Comparison of ENCODE assay signal across 7 cellular contexts in the genomic region with DNA sequence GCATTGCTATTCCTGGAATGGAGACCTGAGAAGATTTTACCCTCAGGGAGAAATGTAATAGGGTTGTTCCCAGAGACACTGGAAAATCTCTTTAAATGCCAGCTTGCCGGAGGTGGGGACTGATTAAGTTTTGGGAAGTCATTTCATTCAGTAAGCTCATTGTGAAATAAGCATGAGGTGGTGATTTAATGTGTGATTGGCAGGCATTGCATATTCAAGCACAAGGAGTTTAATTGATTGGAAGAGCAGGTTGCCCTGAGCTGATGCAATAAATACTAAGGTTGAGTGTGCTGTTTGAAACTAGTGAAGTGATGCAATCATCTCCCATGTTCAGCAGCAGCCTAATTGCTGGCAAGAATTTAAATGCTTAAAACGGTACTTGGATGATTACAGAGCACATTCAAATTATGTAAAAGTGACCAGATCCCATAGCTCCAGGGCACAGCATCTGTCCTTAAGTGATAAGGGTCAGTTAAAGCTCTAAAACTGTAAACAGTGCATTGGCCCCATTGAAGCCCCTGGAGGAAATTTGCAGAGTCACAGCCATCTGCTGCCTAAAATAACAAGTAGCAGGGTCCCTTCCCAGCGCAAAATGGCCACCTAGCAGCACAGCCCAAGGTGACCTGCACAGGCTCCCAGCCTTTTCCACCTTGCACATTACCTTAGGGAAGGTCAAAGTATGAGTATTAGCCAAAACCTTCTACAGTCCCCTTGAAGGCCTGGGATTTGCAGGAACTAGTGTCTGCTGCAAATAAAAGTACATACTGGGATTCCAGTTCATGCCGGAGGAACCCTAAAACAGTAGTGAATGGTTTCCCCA.
DNase-seq lines count a peak whose midpoint lies in the region; ATAC-seq, FAIRE-seq and TF ChIP-seq lines count a peak whose summit lies in the region.

No MANE protein-coding gene starts in this region.

- no peaks in the 10 kb centered on the region for H3F3A ChIP-seq in GM23338 (replicated peaks; ENCODE audit: low read depth)

- no peaks in the 10 kb centered on the region for H4K20me1 ChIP-seq in GM23338 (replicated peaks; ENCODE audit: insufficient read depth)

- peaks cover 16% of the 10 kb centered on the region for H3K36me3 Mint-ChIP-seq in GM23338 (ENCODE audit: low read depth)

- no peaks in the 10 kb centered on the region for H3K36me3 ChIP-seq in GM23338 (ENCODE audit: insufficient read depth)

- no peak overlapping the region; the same call in 2 of the 3 replicates for H3K4me3 Mint-ChIP-seq in GM23338

- H2AFZ ChIP-seq in GM23338: peak overlapping the region; percentile 96; the same call in 1 of the 2 replicates

- DNase-seq in GM23338 (ENCODE audit: low spot score): peak; percentile 49
- DNase-seq in NCI-H2107 treated with DMSO at 0.1 percent for 48 hours (lab: John Stamatoyannopoulos, UW; ENCODE audit: unreplicated experiment): peak; percentile 95
- DNase-seq in astrocyte of the spinal cord (ENCODE audit: low read depth, low spot score): peak; percentile 64
- peak; percentile 13 for DNase-seq in myocyte (ENCODE audit: low read depth)
- DNase-seq in occipital lobe (lab: John Stamatoyannopoulos, UW): no peak
- no peak for DNase-seq in NCI-H187 treated with DMSO at 0.1 percent for 48 hours (lab: John Stamatoyannopoulos, UW)
- DNase-seq in GM19239 (ENCODE audit: insufficient read length, low spot score): no peak

- H3K27me3 Mint-ChIP-seq in GM23338 (ENCODE audit: insufficient read depth, low read depth, poor library complexity): peaks cover 3% of the 10 kb centered on the region

- H3K4me2 ChIP-seq in GM23338: no peak overlapping the region

- no peak for FAIRE-seq in GM19239 (lab: Jason Lieb, UNC)

- peak; percentile 39 for ATAC-seq in GM23338

- H3K27ac ChIP-seq in GM23338 (ENCODE audit: low read depth): peak overlapping the region; percentile 3; the same call in 1 of the 2 replicates

- H3K4me1 ChIP-seq in GM23338 (ENCODE audit: insufficient read depth): peaks cover 5% of the 10 kb centered on the region; the same call in 1 of the 2 replicates

- H3K27me3 ChIP-seq in GM23338 (ENCODE audit: insufficient read depth): no peaks in the 10 kb centered on the region

- H3K4me1 Mint-ChIP-seq in GM23338: peaks cover 10% of the 10 kb centered on the region

- peaks cover 14% of the 10 kb centered on the region for H3K9me3 Mint-ChIP-seq in GM23338

- TF ChIP-seq CTCF in GM23338 (conservative IDR thresholded peaks at IDR 0.05; ENCODE audit: low read depth in 2 of 2): no peak
- no peak for TF ChIP-seq CTCF in astrocyte of the spinal cord (IDR thresholded peaks at IDR 0.05; ENCODE audit: low read depth, low read length)

- no peaks in the 10 kb centered on the region for H3K79me2 ChIP-seq in GM23338 (replicated peaks; ENCODE audit: insufficient read depth)

- no peak overlapping the region for H3K4me3 ChIP-seq in GM23338
- no peak overlapping the region for H3K4me3 ChIP-seq in astrocyte of the spinal cord (ENCODE audit: low read depth, low read length)

- peaks cover 18% of the 10 kb centered on the region for H3K9me2 ChIP-seq in GM23338 (ENCODE audit: insufficient read depth)

- in situ Hi-C loops in astrocyte of the spinal cord (cut with HindIII; ENCODE audit: low sequenced_read_pairs): no loop called here

- peak overlapping the region; percentile 99 for H3K27ac Mint-ChIP-seq in GM23338

TF ChIP-seq in GM23338, 12 proteins besides CTCF, POLR2A, EP300 and RAD21 (continues in another document):
- TF ChIP-seq EZH2phosphoT487 (IDR thresholded peaks at IDR 0.05; ENCODE audit: unreplicated experiment): no peak
- no peak for TF ChIP-seq NANOG (IDR thresholded peaks at IDR 0.05; ENCODE audit: borderline replicate concordance)
- no peak for TF ChIP-seq JUNB (IDR thresholded peaks at IDR 0.05; ENCODE audit: unreplicated experiment)
- TF ChIP-seq CREB1 (CRISPR knock-in tag; IDR thresholded peaks at IDR 0.05; ENCODE audit: low read depth): no peak
- TF ChIP-seq, protein P1, sequence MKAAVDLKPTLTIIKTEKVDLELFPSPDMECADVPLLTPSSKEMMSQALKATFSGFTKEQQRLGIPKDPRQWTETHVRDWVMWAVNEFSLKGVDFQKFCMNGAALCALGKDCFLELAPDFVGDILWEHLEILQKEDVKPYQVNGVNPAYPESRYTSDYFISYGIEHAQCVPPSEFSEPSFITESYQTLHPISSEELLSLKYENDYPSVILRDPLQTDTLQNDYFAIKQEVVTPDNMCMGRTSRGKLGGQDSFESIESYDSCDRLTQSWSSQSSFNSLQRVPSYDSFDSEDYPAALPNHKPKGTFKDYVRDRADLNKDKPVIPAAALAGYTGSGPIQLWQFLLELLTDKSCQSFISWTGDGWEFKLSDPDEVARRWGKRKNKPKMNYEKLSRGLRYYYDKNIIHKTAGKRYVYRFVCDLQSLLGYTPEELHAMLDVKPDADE (IDR thresholded peaks at IDR 0.05): no peak
- TF ChIP-seq POLR2AphosphoS5 (IDR thresholded peaks at IDR 0.05; ENCODE audit: low read depth): no peak
- no peak for TF ChIP-seq ZNF114 (CRISPR knock-in tag; IDR thresholded peaks at IDR 0.05)
- TF ChIP-seq STAT1 (IDR thresholded peaks at IDR 0.05; ENCODE audit: unreplicated experiment): no peak
- TF ChIP-seq, protein P2, sequence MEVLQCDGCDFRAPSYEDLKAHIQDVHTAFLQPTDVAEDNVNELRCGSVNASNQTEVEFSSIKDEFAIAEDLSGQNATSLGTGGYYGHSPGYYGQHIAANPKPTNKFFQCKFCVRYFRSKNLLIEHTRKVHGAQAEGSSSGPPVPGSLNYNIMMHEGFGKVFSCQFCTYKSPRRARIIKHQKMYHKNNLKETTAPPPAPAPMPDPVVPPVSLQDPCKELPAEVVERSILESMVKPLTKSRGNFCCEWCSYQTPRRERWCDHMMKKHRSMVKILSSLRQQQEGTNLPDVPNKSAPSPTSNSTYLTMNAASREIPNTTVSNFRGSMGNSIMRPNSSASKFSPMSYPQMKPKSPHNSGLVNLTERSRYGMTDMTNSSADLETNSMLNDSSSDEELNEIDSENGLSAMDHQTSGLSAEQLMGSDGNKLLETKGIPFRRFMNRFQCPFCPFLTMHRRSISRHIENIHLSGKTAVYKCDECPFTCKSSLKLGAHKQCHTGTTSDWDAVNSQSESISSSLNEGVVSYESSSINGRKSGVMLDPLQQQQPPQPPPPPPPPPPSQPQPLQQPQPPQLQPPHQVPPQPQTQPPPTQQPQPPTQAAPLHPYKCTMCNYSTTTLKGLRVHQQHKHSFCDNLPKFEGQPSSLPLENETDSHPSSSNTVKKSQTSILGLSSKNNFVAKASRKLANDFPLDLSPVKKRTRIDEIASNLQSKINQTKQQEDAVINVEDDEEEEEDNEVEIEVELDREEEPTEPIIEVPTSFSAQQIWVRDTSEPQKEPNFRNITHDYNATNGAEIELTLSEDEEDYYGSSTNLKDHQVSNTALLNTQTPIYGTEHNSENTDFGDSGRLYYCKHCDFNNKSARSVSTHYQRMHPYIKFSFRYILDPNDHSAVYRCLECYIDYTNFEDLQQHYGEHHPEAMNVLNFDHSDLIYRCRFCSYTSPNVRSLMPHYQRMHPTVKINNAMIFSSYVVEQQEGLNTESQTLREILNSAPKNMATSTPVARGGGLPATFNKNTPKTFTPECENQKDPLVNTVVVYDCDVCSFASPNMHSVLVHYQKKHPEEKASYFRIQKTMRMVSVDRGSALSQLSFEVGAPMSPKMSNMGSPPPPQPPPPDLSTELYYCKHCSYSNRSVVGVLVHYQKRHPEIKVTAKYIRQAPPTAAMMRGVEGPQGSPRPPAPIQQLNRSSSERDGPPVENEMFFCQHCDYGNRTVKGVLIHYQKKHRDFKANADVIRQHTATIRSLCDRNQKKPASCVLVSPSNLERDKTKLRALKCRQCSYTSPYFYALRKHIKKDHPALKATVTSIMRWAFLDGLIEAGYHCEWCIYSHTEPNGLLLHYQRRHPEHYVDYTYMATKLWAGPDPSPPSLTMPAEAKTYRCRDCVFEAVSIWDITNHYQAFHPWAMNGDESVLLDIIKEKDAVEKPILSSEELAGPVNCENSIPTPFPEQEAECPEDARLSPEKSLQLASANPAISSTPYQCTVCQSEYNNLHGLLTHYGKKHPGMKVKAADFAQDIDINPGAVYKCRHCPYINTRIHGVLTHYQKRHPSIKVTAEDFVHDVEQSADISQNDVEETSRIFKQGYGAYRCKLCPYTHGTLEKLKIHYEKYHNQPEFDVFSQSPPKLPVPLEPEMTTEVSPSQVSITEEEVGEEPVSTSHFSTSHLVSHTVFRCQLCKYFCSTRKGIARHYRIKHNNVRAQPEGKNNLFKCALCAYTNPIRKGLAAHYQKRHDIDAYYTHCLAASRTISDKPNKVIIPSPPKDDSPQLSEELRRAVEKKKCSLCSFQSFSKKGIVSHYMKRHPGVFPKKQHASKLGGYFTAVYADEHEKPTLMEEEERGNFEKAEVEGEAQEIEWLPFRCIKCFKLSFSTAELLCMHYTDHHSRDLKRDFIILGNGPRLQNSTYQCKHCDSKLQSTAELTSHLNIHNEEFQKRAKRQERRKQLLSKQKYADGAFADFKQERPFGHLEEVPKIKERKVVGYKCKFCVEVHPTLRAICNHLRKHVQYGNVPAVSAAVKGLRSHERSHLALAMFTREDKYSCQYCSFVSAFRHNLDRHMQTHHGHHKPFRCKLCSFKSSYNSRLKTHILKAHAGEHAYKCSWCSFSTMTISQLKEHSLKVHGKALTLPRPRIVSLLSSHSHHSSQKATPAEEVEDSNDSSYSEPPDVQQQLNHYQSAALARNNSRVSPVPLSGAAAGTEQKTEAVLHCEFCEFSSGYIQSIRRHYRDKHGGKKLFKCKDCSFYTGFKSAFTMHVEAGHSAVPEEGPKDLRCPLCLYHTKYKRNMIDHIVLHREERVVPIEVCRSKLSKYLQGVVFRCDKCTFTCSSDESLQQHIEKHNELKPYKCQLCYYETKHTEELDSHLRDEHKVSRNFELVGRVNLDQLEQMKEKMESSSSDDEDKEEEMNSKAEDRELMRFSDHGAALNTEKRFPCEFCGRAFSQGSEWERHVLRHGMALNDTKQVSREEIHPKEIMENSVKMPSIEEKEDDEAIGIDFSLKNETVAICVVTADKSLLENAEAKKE (CRISPR knock-in tag; IDR thresholded peaks at IDR 0.05): no peak
- no peak for TF ChIP-seq EZH2 (IDR thresholded peaks at IDR 0.05; ENCODE audit: low read depth, unreplicated experiment)

Comparison
In these comparisons a context has a peak if more than half of its experiments do, and no peak if none do; other contexts are left out.
1. DNase-seq: peak in GM23338 (single experiment), NCI-H2107 treated with DMSO at 0.1 percent for 48 hours (single experiment), astrocyte of the spinal cord (single experiment) and myocyte (single experiment); none in occipital lobe (single experiment), NCI-H187 treated with DMSO at 0.1 percent for 48 hours (single experiment) and GM19239 (single experiment).